8 cellular contexts compared by ENCODE assay signal in genomic region chr12:47882796-47883546, GRCh38. TPM values are rescaled to one million over a fixed set of nuclear protein-coding genes. Genes with fewer than 3 reads are reported as not detected.
A peak's percentile ranks its signal among the peaks of the same experiment; 100 is the strongest.
DNase-seq lines count a peak whose midpoint lies in the region; ATAC-seq and TF ChIP-seq lines count a peak whose summit lies in the region.

No MANE protein-coding gene starts in this region.

- no peaks in the 10 kb centered on the region for H3K36me3 Mint-ChIP-seq in memory B cell

- peaks cover 24% of the 10 kb centered on the region for H3K4me1 Mint-ChIP-seq in memory B cell

- no peak overlapping the region for H3K27ac ChIP-seq in DND-41 (ENCODE audit: low read length)

- H3K4me1 ChIP-seq in DND-41 (ENCODE audit: insufficient read depth, low read length) = no peaks in the 10 kb centered on the region

- H3K9ac ChIP-seq in DND-41 (ENCODE audit: low read depth, low read length) = no peak overlapping the region

- in situ Hi-C loops in G401 (cut with HindIII; ENCODE audit: low sequenced_read_pairs) = no loop called here

- no peaks in the 10 kb centered on the region for H3K9me3 ChIP-seq in DND-41 (ENCODE audit: insufficient read depth, low read length, severe bottlenecking)

- no peak overlapping the region for H3K27ac Mint-ChIP-seq in memory B cell

- peak; percentile 67 for ATAC-seq in DND-41 (ENCODE audit: insufficient read depth, low read depth)
- peak; percentile 84 for ATAC-seq in GM19455 (IDR thresholded peaks at IDR 0.05; ENCODE audit: unreplicated experiment)
- peak; percentile 74 for ATAC-seq in HG03378 (IDR thresholded peaks at IDR 0.05; ENCODE audit: unreplicated experiment)
- ATAC-seq in memory B cell (ENCODE audit: low read depth) = peak; percentile 68

- no peaks in the 10 kb centered on the region for H4K20me1 ChIP-seq in DND-41 (ENCODE audit: insufficient read depth, low read length)

- DNase-seq in DND-41 (no peak), memory B cell (ENCODE audit: low spot score in 2 of 2) (no peak), GDM1 (lab: John Stamatoyannopoulos, UW) (no peak), G401 (ENCODE audit: low spot score) (no peak)
- peak; percentile 12 for DNase-seq in activated CD4-positive, alpha-beta T cell treated with anti-CD3 and anti-CD28 coated beads, Interleukin-2, amount 50 U/mL, for 1 hour
- no peak for DNase-seq in effector CD8-positive, alpha-beta T cell (lab: John Stamatoyannopoulos, UW)

- H3K9me3 Mint-ChIP-seq in memory B cell = no peaks in the 10 kb centered on the region

- no peaks in the 10 kb centered on the region for H3K79me2 ChIP-seq in DND-41 (ENCODE audit: insufficient read depth, low read length)

- TF ChIP-seq CTCF in DND-41 (IDR thresholded peaks at IDR 0.05; ENCODE audit: borderline replicate concordance, extremely low read depth, low read length, poor library complexity, severe bottlenecking) = no peak

- H3K27me3 Mint-ChIP-seq in memory B cell = peaks cover 18% of the 10 kb centered on the region

- H3K4me2 ChIP-seq in DND-41 (ENCODE audit: insufficient read depth, low read length) = no peak overlapping the region

- H3K4me3 ChIP-seq in DND-41 (ENCODE audit: low read depth in 1 of 2, low read length in 2 of 2) = no peak overlapping the region

- H3K4me3 Mint-ChIP-seq in memory B cell = peak overlapping the region; percentile 70

- no peaks in the 10 kb centered on the region for H3K36me3 ChIP-seq in DND-41 (ENCODE audit: insufficient read depth, low read length)

- peaks cover 3% of the 10 kb centered on the region for H3K27me3 ChIP-seq in DND-41 (ENCODE audit: insufficient read depth, low read length, poor library complexity)

- no peak overlapping the region for H2AFZ ChIP-seq in DND-41 (ENCODE audit: low read depth, low read length)

RNA-seq across cellular contexts. Expression of gene VDR, which starts 21.8 kb away (rescaled TPM):
- total RNA-seq in G401 (2014; rRNA removed; shearing (Covaris generic)) = 0.06 and 0.07 TPM in 2 replicates
